ENCODE assay signal across 11 cellular contexts in genomic region chr18:8630546-8630945, GRCh38. TPM values are rescaled to one million over a fixed set of nuclear protein-coding genes. Genes with fewer than 3 reads are reported as not detected.
A peak's percentile ranks its signal among the peaks of the same experiment; 100 is the strongest.
DNase-seq lines count a peak whose midpoint lies in the region; ATAC-seq, FAIRE-seq and TF ChIP-seq lines count a peak whose summit lies in the region.
"Had no signal": no experiment of that assay in that cellular context is flagged by ENCODE, and none has a peak within 500 bp of the region (broad histone marks: within the 10 kb centered on the region; RNA-seq: fewer than 3 reads in every experiment).

No MANE protein-coding gene starts in this region.

- H3K4me3 Mint-ChIP-seq in central memory CD8-positive, alpha-beta T cell = no peak overlapping the region
- H3K4me3 Mint-ChIP-seq in progenitor cell of endocrine pancreas (ENCODE audit: low read depth) = no peak overlapping the region
- no peak overlapping the region for H3K4me3 Mint-ChIP-seq in activated CD8-positive, alpha-beta memory T cell treated with anti-CD3 and anti-CD28 coated beads, Interleukin-2, amount 10 ng/mL, durations not matched to agents 7 days and 5 days
- H3K4me3 Mint-ChIP-seq: CD14-positive monocyte, IgD-negative memory B cell had no signal

- H3K9me3 Mint-ChIP-seq in central memory CD8-positive, alpha-beta T cell = no peaks in the 10 kb centered on the region
- H3K9me3 Mint-ChIP-seq in progenitor cell of endocrine pancreas (ENCODE audit: low read depth) = no peaks in the 10 kb centered on the region
- H3K9me3 Mint-ChIP-seq in activated CD8-positive, alpha-beta memory T cell treated with anti-CD3 and anti-CD28 coated beads, Interleukin-2, amount 10 ng/mL, durations not matched to agents 7 days and 5 days (ENCODE audit: low read depth) = no peaks in the 10 kb centered on the region
- H3K9me3 Mint-ChIP-seq: CD14-positive monocyte, IgD-negative memory B cell had no signal

- no peak overlapping the region for H3K4me3 ChIP-seq in HepG2 (replicated peaks in 1 of 3; ENCODE audit: insufficient read depth in 1 of 3, low read depth in 2 of 3, low read length in 3 of 3)
- no peak overlapping the region for H3K4me3 ChIP-seq in right lobe of liver
- H3K4me3 ChIP-seq in mammary epithelial cell (replicated peaks in 1 of 3; ENCODE audit: insufficient read depth in 1 of 3, low read depth in 2 of 3, low read length in 3 of 3) = no peak overlapping the region

- H3K4me2 ChIP-seq in HepG2 (ENCODE audit: low read depth, low read length) (peak overlapping the region; percentile 13; the same call in 1 of the 2 replicates), mammary epithelial cell (ENCODE audit: insufficient read depth, low read depth, low read length) (no peak overlapping the region)

- no peak overlapping the region for H3K9ac ChIP-seq in HepG2 (ENCODE audit: insufficient read depth, low read depth, low read length)
- no peak overlapping the region for H3K9ac ChIP-seq in mammary epithelial cell (ENCODE audit: insufficient read depth, low read length)

- CTCF ChIA-PET in HepG2 (lab: Yijun Ruan, JAX; ENCODE audit: low intra/inter-chr PET ratio, low total read pairs) = no interaction called here
- CTCF ChIA-PET in activated CD8-positive, alpha-beta memory T cell treated with anti-CD3 and anti-CD28 coated beads, Interleukin-2, amount 10 ng/mL, durations not matched to agents 7 days and 5 days (lab: Charles Lee) = no interaction called here
- CTCF ChIA-PET in mammary epithelial cell (lab: Charles Lee; ENCODE audit: low non-redundant PET) = no interaction called here

- peaks cover 12 to 43% of the 10 kb centered on the region in 2 experiments for H3K36me3 ChIP-seq in HepG2 (replicated peaks in 1 of 2; ENCODE audit: control insufficient read depth in 1 of 2, insufficient read depth in 2 of 2, low read length in 2 of 2)
- peaks cover 0 to 30% (median 10%) of the 10 kb centered on the region in 4 donors for H3K36me3 ChIP-seq in right lobe of liver
- peaks cover 38% of the 10 kb centered on the region for H3K36me3 ChIP-seq in mammary epithelial cell (ENCODE audit: insufficient read depth, low read length)

- H3K27ac ChIP-seq in HepG2 (ENCODE audit: extremely low read length, insufficient read depth, low read length) = peak overlapping the region; percentile 28
- no peak overlapping the region for H3K27ac ChIP-seq in right lobe of liver
- H3K27ac ChIP-seq in mammary epithelial cell (ENCODE audit: insufficient read depth, low read depth, low read length) = no peak overlapping the region
- H3K27ac ChIP-seq: 22Rv1 had no signal

- H3K79me2 ChIP-seq in HepG2 (ENCODE audit: insufficient read depth, low read length) (peaks cover 22% of the 10 kb centered on the region), mammary epithelial cell (ENCODE audit: insufficient read depth, low read length) (peaks cover 69% of the 10 kb centered on the region)

- H3K27me3 Mint-ChIP-seq in central memory CD8-positive, alpha-beta T cell = no peaks in the 10 kb centered on the region
- no peaks in the 10 kb centered on the region for H3K27me3 Mint-ChIP-seq in progenitor cell of endocrine pancreas
- H3K27me3 Mint-ChIP-seq in activated CD8-positive, alpha-beta memory T cell treated with anti-CD3 and anti-CD28 coated beads, Interleukin-2, amount 10 ng/mL, durations not matched to agents 7 days and 5 days = no peaks in the 10 kb centered on the region
- H3K27me3 Mint-ChIP-seq: IgD-negative memory B cell had no signal

- no peak for TF ChIP-seq RAD21 in HepG2 (CRISPR knock-in tag; IDR thresholded peaks at IDR 0.05)

- intact Hi-C loops in HepG2 (cut with micrococcal nuclease; ENCODE audit: unreplicated experiment) = no loop called here
- intact Hi-C loops in right lobe of liver (cut with DNase I) = no loop called here
- intact Hi-C loops in mammary epithelial cell (cut with micrococcal nuclease) = no loop called here

- TF ChIP-seq POLR2A in HepG2 (IDR thresholded peaks at IDR 0.05; ENCODE audit: insufficient read depth in 1 of 2, low read depth in 2 of 2, low read length in 2 of 2) (no peak), right lobe of liver (IDR thresholded peaks at IDR 0.05) (no peak)

- H3K4me1 ChIP-seq in HepG2 (ENCODE audit: insufficient read depth, low read length) (peaks cover 59% of the 10 kb centered on the region), right lobe of liver (no peaks in the 10 kb centered on the region), mammary epithelial cell (ENCODE audit: insufficient read depth, low read length) (no peaks in the 10 kb centered on the region)

- DNase-seq in HepG2 (ENCODE audit: low spot score) (peak; percentile 62), right lobe of liver (no peak), progenitor cell of endocrine pancreas (ENCODE audit: low spot score, unreplicated experiment) (no peak), NCI-H526 treated with DMSO at 0.1 percent for 48 hours (lab: John Stamatoyannopoulos, UW) (no peak), mammary epithelial cell (no peak)
- DNase-seq in central memory CD8-positive, alpha-beta T cell (ENCODE audit: low spot score in 2 of 2) = no peak
- no peak for DNase-seq in activated CD8-positive, alpha-beta memory T cell treated with anti-CD3 and anti-CD28 coated beads, Interleukin-2, amount 10 ng/mL, durations not matched to agents 7 days and 5 days

- no peak overlapping the region for H2AFZ ChIP-seq in HepG2 (ENCODE audit: low read length)
- no peak overlapping the region for H2AFZ ChIP-seq in mammary epithelial cell (ENCODE audit: low read depth, low read length)

- H3K36me3 Mint-ChIP-seq in central memory CD8-positive, alpha-beta T cell (ENCODE audit: insufficient read depth) = peaks cover 41% of the 10 kb centered on the region
- peaks cover 15% of the 10 kb centered on the region for H3K36me3 Mint-ChIP-seq in progenitor cell of endocrine pancreas (ENCODE audit: insufficient read depth)
- peaks cover 35% of the 10 kb centered on the region for H3K36me3 Mint-ChIP-seq in activated CD8-positive, alpha-beta memory T cell treated with anti-CD3 and anti-CD28 coated beads, Interleukin-2, amount 10 ng/mL, durations not matched to agents 7 days and 5 days

- H3K9me3 ChIP-seq in HepG2 (ENCODE audit: low read length) (no peaks in the 10 kb centered on the region), right lobe of liver (no peaks in the 10 kb centered on the region), mammary epithelial cell (replicated peaks; ENCODE audit: insufficient read depth, low read length) (no peaks in the 10 kb centered on the region)

- dilution Hi-C loops in mammary epithelial cell (cut with HindIII; ENCODE audit: low sequenced_read_pairs) = no loop called here

- ATAC-seq in HepG2 (peak; percentile 72), right lobe of liver (no peak)
- ATAC-seq in central memory CD8-positive, alpha-beta T cell (replicated peaks; ENCODE audit: extremely low read depth, poor library complexity, severe bottlenecking) = no peak
- no peak for ATAC-seq in activated CD8-positive, alpha-beta memory T cell treated with anti-CD3 and anti-CD28 coated beads, Interleukin-2, amount 10 ng/mL, durations not matched to agents 7 days and 5 days

- in situ Hi-C loops in HepG2 (cut with HindIII; ENCODE audit: extremely low pct_ligation_motif_present, low pct_unique_long_range_greater_than_20kb) (no loop called here), mammary epithelial cell (cut with MboI; ENCODE audit: low sequenced_read_pairs in 2 of 2) (no loop called here)

- H3K4me1 Mint-ChIP-seq in central memory CD8-positive, alpha-beta T cell = peaks cover 25% of the 10 kb centered on the region
- H3K4me1 Mint-ChIP-seq in progenitor cell of endocrine pancreas (ENCODE audit: low read depth) = peaks cover 31% of the 10 kb centered on the region
- peaks cover 10% of the 10 kb centered on the region for H3K4me1 Mint-ChIP-seq in activated CD8-positive, alpha-beta memory T cell treated with anti-CD3 and anti-CD28 coated beads, Interleukin-2, amount 10 ng/mL, durations not matched to agents 7 days and 5 days
- H3K4me1 Mint-ChIP-seq: CD14-positive monocyte had no signal

- H4K20me1 ChIP-seq in HepG2 (ENCODE audit: insufficient read depth, low read length) (peaks cover 3% of the 10 kb centered on the region; the same call in 1 of the 2 replicates), mammary epithelial cell (ENCODE audit: insufficient read depth, low read length) (no peaks in the 10 kb centered on the region)

- 24% methylated on average over 2 of the region's 2 CpGs for WGBS in HepG2 (ENCODE audit: low lambda C conversion rate)
- WGBS in right lobe of liver (ENCODE audit: insufficient coverage, low coverage, low lambda C conversion rate, missing lambda C conversion rate) = 100% methylated on average over 1 of the region's 2 CpGs
- WGBS in mammary epithelial cell (ENCODE audit: low coverage, missing lambda C conversion rate) = 100% methylated on average over 2 of the region's 2 CpGs

- BruUV-seq in HepG2 (replicated peaks; lab: Mats Ljungman, UMichigan) (no TSS peak), mammary epithelial cell (replicated peaks; lab: Mats Ljungman, UMichigan) (no TSS peak)

- H3K27me3 ChIP-seq in HepG2 (ENCODE audit: control insufficient read depth in 1 of 2, insufficient read depth in 2 of 2, low read length in 2 of 2) (no peaks in the 10 kb centered on the region), right lobe of liver (no peaks in the 10 kb centered on the region), mammary epithelial cell (ENCODE audit: insufficient read depth, low read length) (no peaks in the 10 kb centered on the region)

- no peak for TF ChIP-seq CTCF in HepG2 (CRISPR knock-in tag; IDR thresholded peaks at IDR 0.05)
- TF ChIP-seq CTCF in right lobe of liver (IDR thresholded peaks at IDR 0.05) = no peak
- no peak for TF ChIP-seq CTCF in progenitor cell of endocrine pancreas (IDR thresholded peaks at IDR 0.05; ENCODE audit: unreplicated experiment)
- no peak for TF ChIP-seq CTCF in mammary epithelial cell (conservative IDR thresholded peaks at IDR 0.05 in 1 of 2, IDR thresholded peaks at IDR 0.05 in 1 of 2; ENCODE audit: extremely low read depth in 1 of 2, insufficient read depth in 1 of 2, low read depth in 1 of 2, low read length in 2 of 2)

- FAIRE-seq in HepG2 (lab: Jason Lieb, UNC) = no peak
- FAIRE-seq: H54 had no signal

- peak overlapping the region; percentile 72 for H3K27ac Mint-ChIP-seq in central memory CD8-positive, alpha-beta T cell (ENCODE audit: low read depth)
- peak overlapping the region; percentile 37 for H3K27ac Mint-ChIP-seq in progenitor cell of endocrine pancreas
- H3K27ac Mint-ChIP-seq in activated CD8-positive, alpha-beta memory T cell treated with anti-CD3 and anti-CD28 coated beads, Interleukin-2, amount 10 ng/mL, durations not matched to agents 7 days and 5 days = no peak overlapping the region

- POLR2A ChIA-PET in HepG2 (lab: Yijun Ruan, JAX) = no interaction called here

- peak in 1 of 2 experiments; percentile 58; a peak in 1 of 4 replicates for TF ChIP-seq EP300 in HepG2 (IDR thresholded peaks at IDR 0.05; ENCODE audit: low read depth in 2 of 2, low read length in 2 of 2)
- no peak for TF ChIP-seq EP300 in HepG2 (CRISPR knock-in tag; IDR thresholded peaks at IDR 0.05; ENCODE audit: borderline replicate concordance)

RNA-seq across cellular contexts. Expression of gene RAB12, which starts 21.3 kb away (rescaled TPM):
- 21.4 and 25.3 TPM in 2 replicates for total RNA-seq in HepG2 (2016; rRNA removed; fragmentation: Illumina TruSeq; extraction: Trizol)
- 10.6 and 11.9 TPM in 2 replicates for total RNA-seq in HepG2 (2016; cell fraction: cytosol; rRNA removed; fragmentation: Illumina TruSeq; extraction: Trizol; ENCODE audit: low read depth)
- total RNA-seq in HepG2 (2016; cell fraction: insoluble cytoplasmic fraction; rRNA removed; fragmentation: Illumina TruSeq; extraction: Trizol) = 20.0 and 24.5 TPM in 2 replicates
- total RNA-seq in HepG2 (2016; cell fraction: membrane; rRNA removed; fragmentation: Illumina TruSeq; extraction: Trizol) = 24.8 and 25.8 TPM in 2 replicates
- 22.3 and 24.8 TPM in 2 replicates for total RNA-seq in HepG2 (2016; cell fraction: nucleus; rRNA removed; fragmentation: Illumina TruSeq; extraction: Trizol)
- polyA plus RNA-seq in HepG2 (2011; rRNA removed) = 9.5 and 10.7 TPM in 2 replicates
- polyA plus RNA-seq in HepG2 (2011; cell fraction: cytosol; rRNA removed) = 3.8 and 6.9 TPM in 2 replicates
- polyA plus RNA-seq in HepG2 (2011; cell fraction: nucleus; rRNA removed) = 10.5 and 15.2 TPM in 2 replicates
- 21.4 and 24.9 TPM in 2 replicates for polyA plus RNA-seq in HepG2 (2012)
- 7.7 and 8.8 TPM in 2 replicates for polyA plus RNA-seq in HepG2 (2016; cell fraction: cytosol; fragmentation: Illumina TruSeq; extraction: Trizol; ENCODE audit: low read depth)
- polyA plus RNA-seq in HepG2 (2016; cell fraction: insoluble cytoplasmic fraction; fragmentation: Illumina TruSeq; extraction: Trizol; ENCODE audit: low read depth) = 27.0 and 29.3 TPM in 2 replicates
- polyA plus RNA-seq in HepG2 (2016; cell fraction: membrane; fragmentation: Illumina TruSeq; extraction: Trizol; ENCODE audit: low read depth) = 18.8 and 19.2 TPM in 2 replicates
- 49.1 and 55.1 TPM in 2 replicates for polyA plus RNA-seq in HepG2 (2016; cell fraction: nucleus; fragmentation: Illumina TruSeq; extraction: Trizol; ENCODE audit: insufficient read depth, low read depth)
- 2.8 and 6.1 TPM in 2 replicates for polyA minus RNA-seq in HepG2 (2011; rRNA and poly(A)+ RNA removed; ENCODE audit: low replicate concordance)
- 11.2 and 14.9 TPM in 2 replicates for polyA minus RNA-seq in HepG2 (2011; cell fraction: cytosol; rRNA and poly(A)+ RNA removed)
- polyA minus RNA-seq in HepG2 (2011; cell fraction: nucleus; rRNA and poly(A)+ RNA removed) = 19.1 and 21.0 TPM in 2 replicates
- 10 to 100 TPM; 16.5 to 26.5 (median 22.6) TPM for total RNA-seq in right lobe of liver
- total RNA-seq in progenitor cell of endocrine pancreas = 15.4 and 18.6 TPM in 2 replicates
- total RNA-seq in activated CD8-positive, alpha-beta memory T cell treated with anti-CD3 and anti-CD28 coated beads, Interleukin-2, amount 10 ng/mL, durations not matched to agents 7 days and 5 days = 10 to 100 TPM; 13.6 to 15.2 TPM
- total RNA-seq in mammary epithelial cell = 10 to 100 TPM; 36.1 to 47.8 TPM
- 10.3 TPM for polyA plus RNA-seq in mammary epithelial cell
- polyA minus RNA-seq in mammary epithelial cell = 20.0 TPM
